Comparison of ENCODE assay signal across 32 cellular contexts in genomic region chr3:14502472-14502871, GRCh38. TPM values are rescaled to one million over a fixed set of nuclear protein-coding genes. Genes with fewer than 3 reads are reported as not detected.
"Had no signal": no experiment of that assay in that cellular context is flagged by ENCODE, and none has a peak within 500 bp of the region (broad histone marks: within the 10 kb centered on the region; RNA-seq: fewer than 3 reads in every experiment).

No MANE protein-coding gene starts in this region.

- H3K36me3 ChIP-seq: neutrophil, ovary, spleen, suprapubic skin, upper lobe of right lung, uterus had no signal

- H3K27me3 ChIP-seq: ovary, spleen, suprapubic skin, testis, transverse colon, upper lobe of right lung, uterus had no signal

- H3K4me1 ChIP-seq: parathyroid adenoma, psoas muscle, spleen, suprapubic skin, testis, tibial artery, transverse colon, upper lobe of right lung, uterus had no signal

- H3K79me2 ChIP-seq: parathyroid adenoma had no signal

- H3K9ac ChIP-seq: parathyroid adenoma had no signal

- H3K9me3 ChIP-seq: neutrophil, ovary, suprapubic skin, testis, upper lobe of right lung, uterus had no signal

- ATAC-seq: naive thymus-derived CD8-positive, alpha-beta T cell; natural killer cell treated with Interleukin-12 subunit alpha and Interleukin-12 subunit beta and Interleukin-15 and Interleukin-18, amount 100 ng/mL, for 72 hours; psoas muscle; right cardiac atrium; sciatic nerve; stimulated activated memory B cell treated with anti-CD40 and anti-IgM and Interleukin-4, amounts not matched to agents 10 μg/mL and 1 μg/mL and 100 μg/mL, for 72 hours; stimulated activated naive CD8-positive, alpha-beta T cell treated with anti-CD3 and anti-CD28 coated beads, Interleukin-15, amount 100 ng/mL, for 72 hours; stimulated activated naive CD8-positive, alpha-beta T cell treated with anti-CD3 and anti-CD28 coated beads, Interleukin-15, Interleukin-2, amounts not matched to agents 100 U/mL and 50 U/mL, for 24 hours; upper lobe of right lung had no signal

- H3K4me2 ChIP-seq: smooth muscle cell had no signal

- H3K4me3 Mint-ChIP-seq: naive thymus-derived CD8-positive, alpha-beta T cell; natural killer cell treated with Interleukin-12 subunit alpha and Interleukin-12 subunit beta and Interleukin-15 and Interleukin-18, amount 100 ng/mL, for 72 hours; nephron progenitor cell; neural crest cell; stimulated activated memory B cell treated with anti-CD40 and anti-IgM and Interleukin-4, amounts not matched to agents 10 μg/mL and 1 μg/mL and 100 μg/mL, for 72 hours; stimulated activated naive CD8-positive, alpha-beta T cell treated with anti-CD3 and anti-CD28 coated beads, Interleukin-15, amount 100 ng/mL, for 72 hours; type B pancreatic cell had no signal

- H2AFZ ChIP-seq: parathyroid adenoma had no signal

- H3K4me3 ChIP-seq: ovary, psoas muscle, skin epidermis, smooth muscle cell, spleen, suprapubic skin, testis, tibial artery, transverse colon, upper lobe of right lung, uterus had no signal

- H3K4me1 Mint-ChIP-seq: naive thymus-derived CD8-positive, alpha-beta T cell; nephron progenitor cell; neural crest cell; stimulated activated memory B cell treated with anti-CD40 and anti-IgM and Interleukin-4, amounts not matched to agents 10 μg/mL and 1 μg/mL and 100 μg/mL, for 72 hours; stimulated activated naive CD8-positive, alpha-beta T cell treated with anti-CD3 and anti-CD28 coated beads, Interleukin-15, amount 100 ng/mL, for 72 hours had no signal

- DNase-seq: naive thymus-derived CD8-positive, alpha-beta T cell; nephron progenitor cell; nucleus accumbens; ovary; posterior cingulate gyrus; psoas muscle; spleen; stimulated activated CD4-positive, alpha-beta T cell treated with anti-CD3 and anti-CD28 coated beads, Interleukin-12 subunit alpha, Interleukin-12 subunit beta, amount 100 ng/mL, for 4 hours; stimulated activated CD4-positive, alpha-beta T cell treated with anti-CD3 and anti-CD28 coated beads, Interleukin-1b, Interleukin-23, amount 100 ng/mL, for 48 hours; stimulated activated CD4-positive, alpha-beta T cell treated with anti-CD3 and anti-CD28 coated beads, Interleukin-4, amount 100 ng/mL, for 1 hour; stimulated activated CD4-positive, alpha-beta T cell treated with anti-CD3 and anti-CD28 coated beads, Interleukin-4, amount 100 ng/mL, for 4 hours; stimulated activated CD8-positive, alpha-beta memory T cell treated with anti-CD3 and anti-CD28 coated beads, Interleukin-4, amount 100 ng/mL, for 48 hours; stimulated activated naive CD4-positive, alpha-beta T cell; stimulated activated naive CD8-positive, alpha-beta T cell treated with anti-CD3 and anti-CD28 coated beads, Interleukin-15, amount 100 ng/mL, for 72 hours; stimulated activated naive CD8-positive, alpha-beta T cell treated with anti-CD3 and anti-CD28 coated beads, Interleukin-15, Interleukin-2, amounts not matched to agents 100 U/mL and 50 U/mL, for 24 hours; substantia nigra; testis; tibial artery; transverse colon; upper lobe of right lung; uterus had no signal

- H3K27ac ChIP-seq: neutrophil, ovary, parathyroid adenoma, psoas muscle, skin epidermis, spleen, suprapubic skin, testis, tibial artery, transverse colon, upper lobe of right lung, uterus had no signal

- H3K27ac Mint-ChIP-seq: naive thymus-derived CD8-positive, alpha-beta T cell; natural killer cell treated with Interleukin-12 subunit alpha and Interleukin-12 subunit beta and Interleukin-15 and Interleukin-18, amount 100 ng/mL, for 72 hours; nephron progenitor cell; stimulated activated memory B cell treated with anti-CD40 and anti-IgM and Interleukin-4, amounts not matched to agents 10 μg/mL and 1 μg/mL and 100 μg/mL, for 72 hours; stimulated activated naive CD8-positive, alpha-beta T cell treated with anti-CD3 and anti-CD28 coated beads, Interleukin-15, amount 100 ng/mL, for 72 hours; type B pancreatic cell had no signal

- H3K36me3 Mint-ChIP-seq: stimulated activated memory B cell treated with anti-CD40 and anti-IgM and Interleukin-4, amounts not matched to agents 10 μg/mL and 1 μg/mL and 100 μg/mL, for 72 hours; type B pancreatic cell had no signal

RNA-seq across cellular contexts. Expression of gene GRIP2, which starts 37.7 kb away (rescaled TPM):
- total RNA-seq: naive thymus-derived CD8-positive, alpha-beta T cell; natural killer cell treated with Interleukin-12 subunit alpha and Interleukin-12 subunit beta and Interleukin-15 and Interleukin-18, amount 100 ng/mL, for 72 hours had no signal
- polyA plus RNA-seq: naive thymus-derived CD8-positive, alpha-beta T cell had no signal
